In genomic region chr3:46296826-46297225, GRCh38 we compare ENCODE assay signal across 33 cellular contexts. TPM values are rescaled to one million over a fixed set of nuclear protein-coding genes. Genes with fewer than 3 reads are reported as not detected.
DNase-seq lines count a peak whose midpoint lies in the region; ATAC-seq lines count a peak whose summit lies in the region.
"Had no signal": no experiment of that assay in that cellular context is flagged by ENCODE, and none has a peak within 500 bp of the region (broad histone marks: within the 10 kb centered on the region; RNA-seq: fewer than 3 reads in every experiment).

No MANE protein-coding gene starts in this region.

- peak overlapping the region; percentile 29 for H3K27ac Mint-ChIP-seq in T-helper 2 cell treated with Interferon-gamma antibody and Interleukin-4, amounts not matched to agents 5 μg/mL and 100 μg/mL, for 36 hours
- H3K27ac Mint-ChIP-seq in CD4-positive, CD25-positive, alpha-beta regulatory T cell, result peak overlapping the region; percentile 13 to 61 (median 33)
- H3K27ac Mint-ChIP-seq in dendritic cell treated with granulocyte-macrophage colony-stimulating factor and Interleukin-4, amounts not matched to agents 40 ng/mL and 50 ng/mL, for 4 days, result peak overlapping the region; percentile 99
- H3K27ac Mint-ChIP-seq: stimulated activated naive B cell treated with anti-CD40 and anti-IgM and Interleukin-4, amounts not matched to agents 10 μg/mL and 1 μg/mL and 100 μg/mL, for 72 hours had no signal

- no peak for DNase-seq in T-helper 2 cell treated with Interferon-gamma antibody and Interleukin-4, amounts not matched to agents 5 μg/mL and 100 μg/mL, for 36 hours (ENCODE audit: low spot score)
- DNase-seq in T-helper 2 cell (no peak), NCI-H2081 (lab: John Stamatoyannopoulos, UW) (no peak), NCI-H446 treated with DMSO at 0.1 percent for 48 hours (lab: John Stamatoyannopoulos, UW) (no peak), superior temporal gyrus (ENCODE audit: extremely low spot score) (no peak)
- DNase-seq in CD4-positive, CD25-positive, alpha-beta regulatory T cell, result no peak
- peak; percentile 51 for DNase-seq in Jurkat, Clone E6-1 (ENCODE audit: low read depth, low spot score)
- DNase-seq: activated CD4-positive, alpha-beta T cell treated with anti-CD3 and anti-CD28 coated beads, Interleukin-2, amount 50 U/mL, for 1 hour; colonic mucosa; effector CD8-positive, alpha-beta T cell; H7; immature natural killer cell; Karpas-422; left cardiac atrium; mucosa of descending colon; NCI-H1417; NCI-H2029 treated with DMSO at 0.1 percent for 48 hours; NCI-H748 treated with DMSO at 0.1 percent for 48 hours; SIG-M5; stimulated activated naive B cell treated with anti-CD40 and anti-IgM and Interleukin-4, amounts not matched to agents 10 μg/mL and 1 μg/mL and 100 μg/mL, for 72 hours; substantia nigra had no signal

- H3K27me3 Mint-ChIP-seq in T-helper 2 cell treated with Interferon-gamma antibody and Interleukin-4, amounts not matched to agents 5 μg/mL and 100 μg/mL, for 36 hours (ENCODE audit: low read depth), result peaks cover 20% of the 10 kb centered on the region
- no peaks in the 10 kb centered on the region for H3K27me3 Mint-ChIP-seq in CD4-positive, CD25-positive, alpha-beta regulatory T cell
- H3K27me3 Mint-ChIP-seq in dendritic cell treated with granulocyte-macrophage colony-stimulating factor and Interleukin-4, amounts not matched to agents 40 ng/mL and 50 ng/mL, for 4 days, result no peaks in the 10 kb centered on the region
- H3K27me3 Mint-ChIP-seq: activated T-helper 17 cell treated with anti-CD3 and anti-CD28 coated beads, Interleukin-2, amount 50 U/mL, for 72 hours; stimulated activated naive B cell treated with anti-CD40 and anti-IgM and Interleukin-4, amounts not matched to agents 10 μg/mL and 1 μg/mL and 100 μg/mL, for 72 hours had no signal

- no peak for ATAC-seq in CD4-positive, CD25-positive, alpha-beta regulatory T cell (ENCODE audit: low read depth in 2 of 2)
- ATAC-seq: activated T-helper 17 cell treated with anti-CD3 and anti-CD28 coated beads, Interleukin-2, amount 50 U/mL, for 72 hours; GM12878; mucosa of descending colon; Panc1; stimulated activated naive B cell treated with anti-CD40 and anti-IgM and Interleukin-4, amounts not matched to agents 10 μg/mL and 1 μg/mL and 100 μg/mL, for 72 hours had no signal

- H3K27ac ChIP-seq in CD4-positive, CD25-positive, alpha-beta regulatory T cell (ENCODE audit: insufficient read depth, low read length, poor library complexity, severe bottlenecking), result no peak overlapping the region
- H3K27ac ChIP-seq: colonic mucosa had no signal

- H3K4me1 Mint-ChIP-seq in T-helper 2 cell treated with Interferon-gamma antibody and Interleukin-4, amounts not matched to agents 5 μg/mL and 100 μg/mL, for 36 hours (ENCODE audit: low read depth), result peaks cover 81% of the 10 kb centered on the region
- H3K4me1 Mint-ChIP-seq in CD4-positive, CD25-positive, alpha-beta regulatory T cell, result peaks cover 36 to 84% (median 63%) of the 10 kb centered on the region in 4 donors
- H3K4me1 Mint-ChIP-seq in dendritic cell treated with granulocyte-macrophage colony-stimulating factor and Interleukin-4, amounts not matched to agents 40 ng/mL and 50 ng/mL, for 4 days (ENCODE audit: low read depth), result peaks cover 84% of the 10 kb centered on the region

- H3K27me3 ChIP-seq in CD4-positive, CD25-positive, alpha-beta regulatory T cell (ENCODE audit: control insufficient read depth, insufficient read depth, low read length), result no peaks in the 10 kb centered on the region
- H3K27me3 ChIP-seq: colonic mucosa had no signal

- H3K36me3 Mint-ChIP-seq in T-helper 2 cell treated with Interferon-gamma antibody and Interleukin-4, amounts not matched to agents 5 μg/mL and 100 μg/mL, for 36 hours (ENCODE audit: low read depth), result peaks cover 7% of the 10 kb centered on the region
- H3K36me3 Mint-ChIP-seq in CD4-positive, CD25-positive, alpha-beta regulatory T cell, result no peaks in the 10 kb centered on the region
- no peaks in the 10 kb centered on the region for H3K36me3 Mint-ChIP-seq in dendritic cell treated with granulocyte-macrophage colony-stimulating factor and Interleukin-4, amounts not matched to agents 40 ng/mL and 50 ng/mL, for 4 days (ENCODE audit: low read depth)
- H3K36me3 Mint-ChIP-seq: activated naive CD4-positive, alpha-beta T cell treated with anti-CD3 and anti-CD28 coated beads, Interleukin-2, amount 50 U/mL, for 72 hours; immature natural killer cell; stimulated activated naive B cell treated with anti-CD40 and anti-IgM and Interleukin-4, amounts not matched to agents 10 μg/mL and 1 μg/mL and 100 μg/mL, for 72 hours had no signal

- H3K9me3 Mint-ChIP-seq in T-helper 2 cell treated with Interferon-gamma antibody and Interleukin-4, amounts not matched to agents 5 μg/mL and 100 μg/mL, for 36 hours, result no peaks in the 10 kb centered on the region
- H3K9me3 Mint-ChIP-seq in CD4-positive, CD25-positive, alpha-beta regulatory T cell, result peaks cover 0 to 1% (median 0%) of the 10 kb centered on the region in 7 donors
- H3K9me3 Mint-ChIP-seq in dendritic cell treated with granulocyte-macrophage colony-stimulating factor and Interleukin-4, amounts not matched to agents 40 ng/mL and 50 ng/mL, for 4 days, result no peaks in the 10 kb centered on the region
- H3K9me3 Mint-ChIP-seq: activated T-helper 17 cell treated with anti-CD3 and anti-CD28 coated beads, Interleukin-2, amount 50 U/mL, for 72 hours; immature natural killer cell; stimulated activated naive B cell treated with anti-CD40 and anti-IgM and Interleukin-4, amounts not matched to agents 10 μg/mL and 1 μg/mL and 100 μg/mL, for 72 hours had no signal

- H3K4me1 ChIP-seq in CD4-positive, CD25-positive, alpha-beta regulatory T cell (ENCODE audit: control insufficient read depth, insufficient read depth, low read length, poor library complexity, severe bottlenecking), result peaks cover 74% of the 10 kb centered on the region
- H3K4me1 ChIP-seq: colonic mucosa had no signal

- no peak overlapping the region for H3K4me3 ChIP-seq in CD4-positive, CD25-positive, alpha-beta regulatory T cell (ENCODE audit: low read depth, low read length)
- no peak overlapping the region for H3K4me3 ChIP-seq in Jurkat, Clone E6-1 (ENCODE audit: low read length)
- H3K4me3 ChIP-seq: colonic mucosa, GM12878, mucosa of descending colon had no signal

- no peaks in the 10 kb centered on the region for H3K36me3 ChIP-seq in CD4-positive, CD25-positive, alpha-beta regulatory T cell (ENCODE audit: control insufficient read depth, insufficient read depth, low read length)
- H3K36me3 ChIP-seq: colonic mucosa had no signal

- no peaks in the 10 kb centered on the region for H3K9me3 ChIP-seq in CD4-positive, CD25-positive, alpha-beta regulatory T cell (ENCODE audit: control insufficient read depth in 2 of 2, low read length in 2 of 2)
- H3K9me3 ChIP-seq: colonic mucosa, mucosa of descending colon had no signal

- intact Hi-C loops in dendritic cell treated with granulocyte-macrophage colony-stimulating factor and Interleukin-4, amounts not matched to agents 40 ng/mL and 50 ng/mL, for 4 days (cut with micrococcal nuclease), result loop anchor here (5.0 kb wide), 1 partner anchor 65 kb away; no protein-coding TSS in a partner anchor

- H3K4me3 Mint-ChIP-seq in T-helper 2 cell treated with Interferon-gamma antibody and Interleukin-4, amounts not matched to agents 5 μg/mL and 100 μg/mL, for 36 hours, result peak overlapping the region; percentile 5
- peak overlapping the region in 3 of 4 donors; percentile 15 to 38 (median 15) for H3K4me3 Mint-ChIP-seq in CD4-positive, CD25-positive, alpha-beta regulatory T cell
- H3K4me3 Mint-ChIP-seq in dendritic cell treated with granulocyte-macrophage colony-stimulating factor and Interleukin-4, amounts not matched to agents 40 ng/mL and 50 ng/mL, for 4 days, result no peak overlapping the region
- H3K4me3 Mint-ChIP-seq: immature natural killer cell; stimulated activated naive B cell treated with anti-CD40 and anti-IgM and Interleukin-4, amounts not matched to agents 10 μg/mL and 1 μg/mL and 100 μg/mL, for 72 hours had no signal

RNA-seq across cellular contexts. Expression of gene CCR3, which starts 54.6 kb away (rescaled TPM):
- 6.0 TPM for total RNA-seq in CD4-positive, CD25-positive, alpha-beta regulatory T cell
- polyA plus RNA-seq in CD4-positive, CD25-positive, alpha-beta regulatory T cell, result 10 to 100 TPM; 14.4 to 43.9 (median 17.0) TPM
- polyA plus RNA-seq in Jurkat, Clone E6-1 (2012; ENCODE audit: insufficient read depth, insufficient read length), result not detected
- total RNA-seq: A172; activated naive CD4-positive, alpha-beta T cell treated with anti-CD3 and anti-CD28 coated beads, Interleukin-2, amount 50 U/mL, for 72 hours; activated T-helper 17 cell treated with anti-CD3 and anti-CD28 coated beads, Interleukin-2, amount 50 U/mL, for 72 hours; bronchial epithelial cell; colonic mucosa; epithelial cell of proximal tubule; H7; left cardiac atrium; lung microvascular endothelial cell; osteocyte; skeletal muscle tissue had no signal
- polyA plus RNA-seq: neural cell had no signal

RNA-seq across cellular contexts. Expression of gene CCR2, which starts 57.1 kb away (rescaled TPM):
- 9.5 TPM for total RNA-seq in CD4-positive, CD25-positive, alpha-beta regulatory T cell
- polyA plus RNA-seq in CD4-positive, CD25-positive, alpha-beta regulatory T cell, result 10 to 100 TPM; 14.4 to 25.6 (median 16.5) TPM
- 0.70 TPM for polyA plus RNA-seq in Jurkat, Clone E6-1 (2012; ENCODE audit: insufficient read depth, insufficient read length)
- total RNA-seq: A172, bronchial epithelial cell, epithelial cell of proximal tubule, H7, lung microvascular endothelial cell, osteocyte had no signal
- polyA plus RNA-seq: neural cell had no signal

Comparison
In these comparisons a context has a peak if more than half of its experiments do, and no peak if none do; other contexts are left out.
1. H3K27ac Mint-ChIP-seq: peak in every context shown above with its lines; median percentile 99 in dendritic cell treated with granulocyte-macrophage colony-stimulating factor and Interleukin-4, amounts not matched to agents 40 ng/mL and 50 ng/mL, for 4 days; 33 in CD4-positive, CD25-positive, alpha-beta regulatory T cell; 29 in T-helper 2 cell treated with Interferon-gamma antibody and Interleukin-4, amounts not matched to agents 5 μg/mL and 100 μg/mL, for 36 hours.